Comparison of ENCODE assay signal across 10 cellular contexts in the genomic region with DNA sequence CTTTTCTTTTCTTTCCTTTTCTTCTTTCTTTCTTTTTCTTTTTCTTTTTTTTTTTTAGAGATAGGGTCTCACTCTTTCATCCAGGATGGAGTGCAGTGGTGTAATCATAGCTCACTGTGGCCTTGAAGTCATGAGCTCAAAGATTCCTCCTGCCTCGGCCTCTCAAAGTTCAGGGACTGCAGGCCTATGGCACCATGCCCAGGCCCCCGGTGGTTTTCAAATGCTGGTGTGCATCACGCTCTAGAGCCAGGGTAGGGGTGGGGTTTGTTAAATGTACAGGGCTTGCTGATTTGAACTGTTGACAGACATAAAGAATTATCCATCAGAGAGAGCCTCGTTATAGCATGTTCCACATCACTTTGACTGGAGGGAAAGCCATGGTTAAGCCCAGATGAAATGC. TPM values are rescaled to one million over a fixed set of nuclear protein-coding genes. Genes with fewer than 3 reads are reported as not detected.
DNase-seq lines count a peak whose midpoint lies in the region; TF ChIP-seq lines count a peak whose summit lies in the region.
"Had no signal": no experiment of that assay in that cellular context is flagged by ENCODE, and none has a peak within 500 bp of the region (broad histone marks: within the 10 kb centered on the region; RNA-seq: fewer than 3 reads in every experiment).

No MANE protein-coding gene starts in this region.

- no peak for TF ChIP-seq EP300 in ovary (IDR thresholded peaks at IDR 0.05)

- H3K4me1 ChIP-seq in adrenal gland (replicated peaks in 1 of 2) (peaks cover 8 to 22% of the 10 kb centered on the region in 2 donors), ovary (ENCODE audit: insufficient read depth) (peaks cover 12% of the 10 kb centered on the region)

- TF ChIP-seq CTCF in adrenal gland (IDR thresholded peaks at IDR 0.05) (no peak), coronary artery (IDR thresholded peaks at IDR 0.05) (no peak), ovary (IDR thresholded peaks at IDR 0.05) (no peak)

- no peaks in the 10 kb centered on the region for H3K27me3 ChIP-seq in adrenal gland
- no peaks in the 10 kb centered on the region for H3K27me3 ChIP-seq in ovary

- DNase-seq in adrenal gland (peak in 4 of 7 donors; percentile 36 to 59 (median 44)), coronary artery (ENCODE audit: low spot score) (peak; percentile 50), ovary (peak; percentile 46 to 81 (median 74)), NCI-H1105 treated with DMSO at 0.1 percent for 48 hours (lab: John Stamatoyannopoulos, UW) (no peak), NCI-H2171 (lab: John Stamatoyannopoulos, UW) (no peak)
- no peak for DNase-seq in activated CD4-positive, CD25-positive, alpha-beta regulatory T cell treated with anti-CD3 and anti-CD28 coated beads, Interleukin-2, amount 50 U/mL, for 72 hours
- DNase-seq: CD4-positive, CD25-positive, alpha-beta regulatory T cell; DMS53; GF-D8 had no signal

- H3K4me3 ChIP-seq in adrenal gland = no peak overlapping the region
- no peak overlapping the region for H3K4me3 ChIP-seq in coronary artery
- no peak overlapping the region for H3K4me3 ChIP-seq in ovary

- H3K36me3 ChIP-seq in adrenal gland (replicated peaks in 1 of 2) (peaks cover 0 to 10% of the 10 kb centered on the region in 2 donors), ovary (no peaks in the 10 kb centered on the region)

- WGBS in adrenal gland, 4 donors = 43 to 62% (median 47%) methylated on average over 4 of the region's 4 CpGs
- 24 to 32% (median 25%) methylated on average over 4 of the region's 4 CpGs for WGBS in ovary, 3 donors

- H3K9me3 ChIP-seq in adrenal gland (replicated peaks in 1 of 3) (no peaks in the 10 kb centered on the region), ovary (no peaks in the 10 kb centered on the region)

- no peak overlapping the region for H3K27ac ChIP-seq in adrenal gland
- H3K27ac ChIP-seq in coronary artery = no peak overlapping the region
- H3K27ac ChIP-seq in ovary = no peak overlapping the region
- H3K27ac ChIP-seq: HL-60 had no signal

- intact Hi-C loops in adrenal gland (cut with DNase I) (no loop called here), ovary (cut with DNase I) (no loop called here)

- TF ChIP-seq POLR2A in adrenal gland (IDR thresholded peaks at IDR 0.05) (no peak), ovary (IDR thresholded peaks at IDR 0.05) (no peak)

RNA-seq across cellular contexts. Expression of gene MINDY4, which starts 5.8 kb away (rescaled TPM):
- 10 to 100 TPM in 3 of 8 donors, 1 to 10 TPM in 5; 4.8 to 19.9 (median 7.5) TPM for total RNA-seq in adrenal gland
- polyA plus RNA-seq in adrenal gland = 1 to 10 TPM; 5.7 to 7.3 (median 6.8) TPM
- total RNA-seq in ovary = 10 to 100 TPM in 5 of 7 donors, 1 to 10 TPM in 2; 7.9 to 30.3 (median 22.9) TPM
- 1 to 10 TPM; 6.9 to 8.4 TPM for polyA plus RNA-seq in ovary

RNA-seq across cellular contexts. Expression of gene INMT, which starts 25.0 kb away (rescaled TPM):
- 100 to 1,000 TPM; 113 to 392 (median 168) TPM for total RNA-seq in adrenal gland
- polyA plus RNA-seq in adrenal gland = 100 to 1,000 TPM in 1 of 3 donors, 10 to 100 TPM in 2; 37.2 to 174 (median 68.6) TPM
- total RNA-seq in ovary = 100 to 1,000 TPM in 1 of 7 donors, 10 to 100 TPM in 4, 1 to 10 TPM in 1, under 1 TPM in 1; 0.99 to 153 (median 41.8) TPM
- polyA plus RNA-seq in ovary = 10 to 100 TPM; 11.9 to 37.3 TPM
- total RNA-seq: CD4-positive, CD25-positive, alpha-beta regulatory T cell had no signal

Comparison
In these comparisons a context has a peak if more than half of its experiments do, and no peak if none do; other contexts are left out.
1. DNase-seq: peak in adrenal gland (4 of 7), coronary artery (single experiment) and ovary (5 of 5); none in activated CD4-positive, CD25-positive, alpha-beta regulatory T cell treated with anti-CD3 and anti-CD28 coated beads, Interleukin-2, amount 50 U/mL, for 72 hours (single experiment), NCI-H1105 treated with DMSO at 0.1 percent for 48 hours (single experiment) and NCI-H2171 (single experiment).